In the genomic region with DNA sequence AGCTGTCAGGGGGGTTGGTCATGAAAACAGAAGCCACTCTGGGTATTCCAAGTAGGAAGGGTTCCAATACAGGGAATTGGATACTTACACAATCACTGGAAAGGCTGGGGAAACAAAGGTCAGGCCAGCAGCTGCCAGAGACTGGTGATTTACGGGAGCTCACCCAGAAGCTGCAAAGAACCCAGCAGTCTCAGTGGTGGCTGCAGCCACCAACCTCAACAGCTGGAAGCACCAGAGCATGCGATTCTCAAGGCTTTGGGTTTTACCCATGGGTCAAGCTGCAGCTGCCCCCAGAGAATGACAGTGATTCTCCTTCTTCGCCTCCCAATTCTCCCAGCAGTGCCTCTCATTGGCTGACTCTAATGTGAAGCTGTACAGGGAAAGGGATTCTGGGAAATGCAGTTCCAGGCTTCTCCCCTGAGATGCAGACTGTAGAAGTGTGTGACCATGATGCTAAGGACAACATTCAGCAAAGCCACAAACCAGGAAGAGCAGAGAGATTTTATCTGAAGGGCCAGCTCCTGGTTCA, we compare ENCODE assay signal across 8 cellular contexts.
A peak's percentile ranks its signal among the peaks of the same experiment; 100 is the strongest.
DNase-seq lines count a peak whose midpoint lies in the region; ATAC-seq, FAIRE-seq and TF ChIP-seq lines count a peak whose summit lies in the region.

No MANE protein-coding gene starts in this region.

- TF ChIP-seq POLR2A in GM12892 (IDR thresholded peaks at IDR 0.05; ENCODE audit: low read depth, low read length): no peak

- FAIRE-seq in frontal cortex (lab: Jason Lieb, UNC): no peak
- no peak for FAIRE-seq in GM12892 (lab: Jason Lieb, UNC)

- DNase-seq in left kidney (ENCODE audit: low read depth, low spot score) (peak; percentile 95), NCI-H524 (lab: John Stamatoyannopoulos, UW) (no peak), hippocampal formation (lab: John Stamatoyannopoulos, UW) (no peak), frontal cortex (ENCODE audit: low spot score in 2 of 2) (no peak), GM12892 (ENCODE audit: insufficient read length) (no peak)

- ATAC-seq in GM18517 (IDR thresholded peaks at IDR 0.05; ENCODE audit: unreplicated experiment) (peak; percentile 90), GM21723 (IDR thresholded peaks at IDR 0.05; ENCODE audit: unreplicated experiment) (peak; percentile 87), HG03520 (IDR thresholded peaks at IDR 0.05; ENCODE audit: unreplicated experiment) (peak; percentile 90)
